21 cellular contexts compared by ENCODE assay signal in the genomic region with DNA sequence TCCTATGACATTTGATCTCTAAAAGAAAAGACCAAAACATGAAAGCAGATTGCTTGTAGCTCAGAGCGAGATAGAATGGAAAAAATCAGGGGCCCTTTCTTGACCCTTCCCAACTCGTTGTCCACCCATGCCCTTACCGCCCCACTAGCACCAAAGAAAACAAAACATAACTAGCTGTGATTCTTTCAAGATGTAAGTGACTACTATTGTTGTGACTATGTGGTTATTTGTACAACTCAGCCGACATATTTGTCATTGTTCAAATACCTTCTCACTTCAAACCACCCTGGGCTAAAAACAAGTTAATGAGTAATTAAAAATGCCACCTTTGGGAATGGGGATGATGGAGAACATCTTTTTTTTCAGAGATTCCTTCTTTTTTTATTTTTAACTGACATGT.
"Had no signal": no experiment of that assay in that cellular context is flagged by ENCODE, and none has a peak within 500 bp of the region (broad histone marks: within the 10 kb centered on the region; RNA-seq: fewer than 3 reads in every experiment).

No MANE protein-coding gene starts in this region.

- H3K9me3 ChIP-seq: mucosa of descending colon, prostate gland, sigmoid colon, SK-N-SH, transverse colon had no signal

- H3K9me3 Mint-ChIP-seq: activated T-cell treated with anti-CD3 and anti-CD28 coated beads, Interleukin-2, amount 50 U/mL, for 24 hours; natural killer cell; T-helper 1 cell treated with Interleukin-12 subunit alpha and Interleukin-12 subunit beta and Interleukin-4 antibody, amounts not matched to agents 30 μg/mL and 1 μg/mL, for 36 hours had no signal

- H3K4me2 ChIP-seq: SK-N-SH had no signal

- ATAC-seq: left colon, mucosa of descending colon, natural killer cell had no signal

- H3K36me3 Mint-ChIP-seq: activated naive CD8-positive, alpha-beta T cell; natural killer cell had no signal

- H3K27me3 ChIP-seq: sigmoid colon, transverse colon had no signal

- DNase-seq: activated CD4-positive, alpha-beta T cell treated with anti-CD3 and anti-CD28 coated beads, Interleukin-2, amount 50 U/mL, for 1 hour; activated CD4-positive, CD25-positive, alpha-beta regulatory T cell; activated effector memory CD4-positive, alpha-beta T cell treated with Interleukin-2 at 50 U/mL for 16 hours; activated T-cell treated with anti-CD3 and anti-CD28 coated beads, Interleukin-2, amount 50 U/mL, for 24 hours; effector CD4-positive, alpha-beta T cell; hippocampal formation; left colon; mucosa of descending colon; natural killer cell; occipital lobe; sigmoid colon; SK-N-SH; stimulated activated CD4-positive, alpha-beta T cell treated with anti-CD3 and anti-CD28 coated beads, Interleukin-12 subunit alpha, Interleukin-12 subunit beta, amount 100 ng/mL, for 4 hours; stimulated activated naive CD4-positive, alpha-beta T cell; substantia nigra; transverse colon had no signal

- H3K4me1 ChIP-seq: prostate gland, sigmoid colon, transverse colon had no signal

- H3K4me3 Mint-ChIP-seq: activated naive CD8-positive, alpha-beta T cell; activated T-cell treated with anti-CD3 and anti-CD28 coated beads, Interleukin-2, amount 50 U/mL, for 24 hours; natural killer cell; T-helper 1 cell treated with Interleukin-12 subunit alpha and Interleukin-12 subunit beta and Interleukin-4 antibody, amounts not matched to agents 30 μg/mL and 1 μg/mL, for 36 hours had no signal

- H3K4me1 Mint-ChIP-seq: natural killer cell had no signal

- H3K9ac ChIP-seq: SK-N-SH had no signal

- H3K27ac ChIP-seq: prostate gland, sigmoid colon, transverse colon had no signal

- H3K27me3 Mint-ChIP-seq: activated naive CD8-positive, alpha-beta T cell had no signal

- FAIRE-seq: endothelial cell of umbilical vein, TTC549 had no signal

- H3K27ac Mint-ChIP-seq: activated naive CD8-positive, alpha-beta T cell; activated T-cell treated with anti-CD3 and anti-CD28 coated beads, Interleukin-2, amount 50 U/mL, for 24 hours; natural killer cell; T-helper 1 cell treated with Interleukin-12 subunit alpha and Interleukin-12 subunit beta and Interleukin-4 antibody, amounts not matched to agents 30 μg/mL and 1 μg/mL, for 36 hours had no signal

- H3K4me3 ChIP-seq: mucosa of descending colon, prostate gland, sigmoid colon, transverse colon had no signal

- H3K36me3 ChIP-seq: prostate gland, sigmoid colon, transverse colon had no signal
